ENCODE assay signal across 8 cellular contexts in the genomic region with DNA sequence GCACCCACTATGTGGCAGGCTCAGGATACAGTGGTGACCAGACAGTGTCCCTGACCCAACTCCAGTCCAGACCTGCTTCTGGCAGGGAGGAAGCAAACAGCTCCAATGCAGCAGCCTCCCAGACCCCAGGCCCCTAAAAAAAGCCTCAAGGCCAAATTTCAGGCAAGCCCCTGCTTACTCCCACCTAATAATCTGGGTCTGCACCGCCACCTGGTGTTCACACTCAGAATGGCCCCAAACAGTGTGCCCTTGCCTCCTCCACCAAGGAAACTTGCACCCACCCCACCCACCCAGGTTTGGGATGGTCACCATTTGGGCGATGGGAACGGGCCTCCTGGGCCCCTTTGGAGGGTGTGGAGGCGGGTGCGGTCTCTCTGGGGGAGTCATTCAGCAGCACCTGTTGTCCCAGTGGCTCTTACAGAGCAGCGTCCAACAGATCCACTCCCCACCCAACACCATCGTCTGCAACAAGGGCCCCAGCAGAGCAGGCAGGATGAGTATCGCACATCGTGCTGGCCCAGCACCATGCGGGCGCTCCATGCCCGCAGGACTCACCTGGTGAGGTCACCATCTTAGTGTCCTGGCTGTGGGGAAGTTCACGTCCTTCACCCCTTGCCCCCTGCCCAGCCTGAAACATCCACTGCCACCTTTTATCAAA. TPM values are rescaled to one million over a fixed set of nuclear protein-coding genes. Genes with fewer than 3 reads are reported as not detected.
DNase-seq lines count a peak whose midpoint lies in the region; ATAC-seq and TF ChIP-seq lines count a peak whose summit lies in the region.

No MANE protein-coding gene starts in this region.

- H3K27ac Mint-ChIP-seq in GM23338, result no peak overlapping the region
- H3K27ac Mint-ChIP-seq in activated naive CD4-positive, alpha-beta T cell treated with anti-CD3 and anti-CD28 coated beads, Interleukin-2, amount 50 U/mL, for 72 hours, result no peak overlapping the region

- intact Hi-C loops in left cardiac atrium (cut with DNase I), result no loop called here

- H3K36me3 Mint-ChIP-seq in GM23338 (ENCODE audit: low read depth), result no peaks in the 10 kb centered on the region
- no peaks in the 10 kb centered on the region for H3K36me3 Mint-ChIP-seq in activated naive CD4-positive, alpha-beta T cell treated with anti-CD3 and anti-CD28 coated beads, Interleukin-2, amount 50 U/mL, for 72 hours

- H3F3A ChIP-seq in GM23338 (replicated peaks; ENCODE audit: low read depth) (no peaks in the 10 kb centered on the region), smooth muscle cell (ENCODE audit: low read depth) (no peaks in the 10 kb centered on the region)

- H3K4me2 ChIP-seq in GM23338 (no peak overlapping the region), smooth muscle cell (no peak overlapping the region)

- no peak overlapping the region for H3K9ac ChIP-seq in smooth muscle cell (ENCODE audit: low read depth)

- H3K4me1 ChIP-seq in BE2C (peaks cover 4% of the 10 kb centered on the region), GM23338 (ENCODE audit: insufficient read depth) (peaks cover 7% of the 10 kb centered on the region; the same call in 1 of the 2 replicates), smooth muscle cell (ENCODE audit: low read depth) (no peaks in the 10 kb centered on the region)

- H3K4me3 ChIP-seq in BE2C (ENCODE audit: low read depth, low read length), result no peak overlapping the region
- H3K4me3 ChIP-seq in GM23338, result no peak overlapping the region
- no peak overlapping the region for H3K4me3 ChIP-seq in smooth muscle cell

- ATAC-seq in GM23338 (peak; percentile 82), left cardiac atrium (peak; percentile 54 to 69), HG03354 (IDR thresholded peaks at IDR 0.05; ENCODE audit: poor library complexity, severe bottlenecking, unreplicated experiment) (no peak)
- peak; percentile 65 to 73 for ATAC-seq in activated naive CD4-positive, alpha-beta T cell treated with anti-CD3 and anti-CD28 coated beads, Interleukin-2, amount 50 U/mL, for 72 hours

- peaks cover 7% of the 10 kb centered on the region; the same call in 2 of the 3 replicates for H3K4me1 Mint-ChIP-seq in GM23338

- H3K9me3 ChIP-seq in BE2C (no peaks in the 10 kb centered on the region), smooth muscle cell (replicated peaks; ENCODE audit: low read depth) (no peaks in the 10 kb centered on the region)

- no peaks in the 10 kb centered on the region for H3K9me2 ChIP-seq in GM23338 (ENCODE audit: insufficient read depth)

- H3K36me3 ChIP-seq in BE2C, result no peaks in the 10 kb centered on the region
- no peaks in the 10 kb centered on the region for H3K36me3 ChIP-seq in GM23338 (ENCODE audit: insufficient read depth)
- H3K36me3 ChIP-seq in smooth muscle cell (ENCODE audit: low read depth), result no peaks in the 10 kb centered on the region

- H3K27ac ChIP-seq in GM23338 (ENCODE audit: low read depth) (no peak overlapping the region), smooth muscle cell (ENCODE audit: low read depth) (no peak overlapping the region)

- WGBS in smooth muscle cell (ENCODE audit: low lambda C conversion rate), result 62% methylated on average over 9 of the region's 13 CpGs

- TF ChIP-seq CTCF in BE2C (IDR thresholded peaks at IDR 0.05; ENCODE audit: low read depth, low read length) (peak; percentile 64), GM23338 (conservative IDR thresholded peaks at IDR 0.05; ENCODE audit: low read depth in 2 of 2) (peak; percentile 54 to 93), smooth muscle cell (IDR thresholded peaks at IDR 0.05; ENCODE audit: borderline replicate concordance, insufficient read depth, poor library complexity, severe bottlenecking) (peak; percentile 70)

- H3K79me2 ChIP-seq in GM23338 (replicated peaks; ENCODE audit: insufficient read depth), result no peaks in the 10 kb centered on the region
- no peaks in the 10 kb centered on the region for H3K79me2 ChIP-seq in smooth muscle cell (ENCODE audit: low read depth)

- DNase-seq in BE2C, result peak; percentile 71
- DNase-seq in GM23338 (ENCODE audit: low spot score), result peak; percentile 89
- peak; percentile 66 for DNase-seq in SK-MEL-5 (ENCODE audit: low read depth, low spot score)
- peak in 1 of 2 donors; percentile 76 for DNase-seq in activated naive CD4-positive, alpha-beta T cell treated with anti-CD3 and anti-CD28 coated beads, Interleukin-2, amount 50 U/mL, for 72 hours (ENCODE audit: low spot score in 2 of 2)
- DNase-seq in left cardiac atrium, result peak; percentile 46
- peak; percentile 19 for DNase-seq in smooth muscle cell (lab: John Stamatoyannopoulos, UW; ENCODE audit: unreplicated experiment)
- no peak for DNase-seq in NCI-H2029 (lab: John Stamatoyannopoulos, UW)

- H3K27me3 ChIP-seq in BE2C, result no peaks in the 10 kb centered on the region
- H3K27me3 ChIP-seq in GM23338 (ENCODE audit: insufficient read depth), result no peaks in the 10 kb centered on the region
- no peaks in the 10 kb centered on the region for H3K27me3 ChIP-seq in smooth muscle cell (ENCODE audit: low read depth)

- H4K20me1 ChIP-seq in GM23338 (replicated peaks; ENCODE audit: insufficient read depth) (no peaks in the 10 kb centered on the region), smooth muscle cell (ENCODE audit: low read depth) (no peaks in the 10 kb centered on the region)

- H2AFZ ChIP-seq in GM23338 (peak overlapping the region; percentile 16; the same call in 1 of the 2 replicates), smooth muscle cell (ENCODE audit: low read depth) (no peak overlapping the region)

- peaks cover 12% of the 10 kb centered on the region for H3K27me3 Mint-ChIP-seq in GM23338 (ENCODE audit: insufficient read depth, low read depth, poor library complexity)

- no peak overlapping the region for H3K4me3 Mint-ChIP-seq in GM23338

- in situ Hi-C loops in SK-MEL-5 (cut with HindIII; ENCODE audit: low pct_unique_long_range_greater_than_20kb, low sequenced_read_pairs), result no loop called here

- H3K9me3 Mint-ChIP-seq in GM23338, result no peaks in the 10 kb centered on the region
- H3K9me3 Mint-ChIP-seq in activated naive CD4-positive, alpha-beta T cell treated with anti-CD3 and anti-CD28 coated beads, Interleukin-2, amount 50 U/mL, for 72 hours, result no peaks in the 10 kb centered on the region

TF ChIP-seq in GM23338, 12 proteins besides CTCF, POLR2A, EP300 and RAD21 (continues in another document):
- TF ChIP-seq EZH2phosphoT487 (IDR thresholded peaks at IDR 0.05; ENCODE audit: unreplicated experiment) (no peak), NANOG (IDR thresholded peaks at IDR 0.05; ENCODE audit: borderline replicate concordance) (no peak), JUNB (IDR thresholded peaks at IDR 0.05; ENCODE audit: unreplicated experiment) (no peak)

RNA-seq across cellular contexts. Expression of gene C3orf18, which starts 17.3 kb away (rescaled TPM):
- polyA plus RNA-seq in BE2C (2012; ENCODE audit: insufficient read depth, insufficient read length, low read depth), result 4.3 TPM
- 7.7 and 10.3 TPM in 2 replicates for total RNA-seq in GM23338 (2014; rRNA removed; shearing (Covaris generic))
- polyA plus RNA-seq in GM23338 (2016; fragmentation: Nextera tagmentation; extraction: Ambion mirVana) (2.4 TPM in 2 replicates), smooth muscle cell (18.9 and 20.0 TPM in 2 replicates)
- 4.0 and 4.2 TPM in 2 replicates for total RNA-seq in SK-MEL-5 (2014; rRNA removed; shearing (Covaris generic))
- polyA plus RNA-seq in SK-MEL-5 (2015; cell fraction: cytosol; rRNA removed), result 2.9 and 4.9 TPM in 2 replicates
- polyA plus RNA-seq in SK-MEL-5 (2015; cell fraction: nucleus; rRNA removed), result 9.1 and 17.7 TPM in 2 replicates
- 10 to 100 TPM; 21.4 to 42.4 TPM for total RNA-seq in activated naive CD4-positive, alpha-beta T cell treated with anti-CD3 and anti-CD28 coated beads, Interleukin-2, amount 50 U/mL, for 72 hours
- total RNA-seq in left cardiac atrium (10 to 100 TPM; 29.7 to 32.3 TPM), smooth muscle cell (6.6 and 8.7 TPM in 2 replicates)

RNA-seq across cellular contexts. Expression of gene HEMK1, which starts 19.1 kb away (rescaled TPM):
- polyA plus RNA-seq in BE2C (2012; ENCODE audit: insufficient read depth, insufficient read length, low read depth), result 20.3 TPM
- total RNA-seq in GM23338 (2014; rRNA removed; shearing (Covaris generic)), result 5.6 and 8.5 TPM in 2 replicates
- polyA plus RNA-seq in GM23338 (2016; fragmentation: Nextera tagmentation; extraction: Ambion mirVana) (10.1 and 11.0 TPM in 2 replicates), smooth muscle cell (26.4 and 28.3 TPM in 2 replicates)
- total RNA-seq in SK-MEL-5 (2014; rRNA removed; shearing (Covaris generic)), result 17.7 and 18.3 TPM in 2 replicates
- 21.4 and 23.1 TPM in 2 replicates for polyA plus RNA-seq in SK-MEL-5 (2015; cell fraction: cytosol; rRNA removed)
- 80.6 and 85.4 TPM in 2 replicates for polyA plus RNA-seq in SK-MEL-5 (2015; cell fraction: nucleus; rRNA removed)
- 10 to 100 TPM; 69.7 to 74.6 TPM for total RNA-seq in activated naive CD4-positive, alpha-beta T cell treated with anti-CD3 and anti-CD28 coated beads, Interleukin-2, amount 50 U/mL, for 72 hours
- total RNA-seq in left cardiac atrium (10 to 100 TPM; 11.8 to 19.7 TPM), smooth muscle cell (6.5 and 15.3 TPM in 2 replicates)

RNA-seq across cellular contexts. Expression of gene CACNA2D2, which starts 46.8 kb away (rescaled TPM):
- polyA plus RNA-seq in BE2C (2012; ENCODE audit: insufficient read depth, insufficient read length, low read depth), result 52.0 TPM
- total RNA-seq in GM23338 (2014; rRNA removed; shearing (Covaris generic)), result 10.3 and 11.4 TPM in 2 replicates
- polyA plus RNA-seq in GM23338 (2016; fragmentation: Nextera tagmentation; extraction: Ambion mirVana) (4.7 and 5.4 TPM in 2 replicates), smooth muscle cell (0.51 and 0.58 TPM in 2 replicates)
- total RNA-seq in SK-MEL-5 (2014; rRNA removed; shearing (Covaris generic)), result 0.21 and 0.80 TPM in 2 replicates
- polyA plus RNA-seq in SK-MEL-5 (2015; cell fraction: cytosol; rRNA removed), result 1.6 and 2.1 TPM in 2 replicates
- polyA plus RNA-seq in SK-MEL-5 (2015; cell fraction: nucleus; rRNA removed), result 0.76 and 2.4 TPM in 2 replicates
- total RNA-seq in activated naive CD4-positive, alpha-beta T cell treated with anti-CD3 and anti-CD28 coated beads, Interleukin-2, amount 50 U/mL, for 72 hours, result 1 to 10 TPM; 2.4 to 3.0 TPM
- total RNA-seq in left cardiac atrium (1 to 10 TPM; 4.6 to 7.8 TPM), smooth muscle cell (0.27 and 0.31 TPM in 2 replicates)
